2 cellular contexts compared by ENCODE assay signal in the genomic region with DNA sequence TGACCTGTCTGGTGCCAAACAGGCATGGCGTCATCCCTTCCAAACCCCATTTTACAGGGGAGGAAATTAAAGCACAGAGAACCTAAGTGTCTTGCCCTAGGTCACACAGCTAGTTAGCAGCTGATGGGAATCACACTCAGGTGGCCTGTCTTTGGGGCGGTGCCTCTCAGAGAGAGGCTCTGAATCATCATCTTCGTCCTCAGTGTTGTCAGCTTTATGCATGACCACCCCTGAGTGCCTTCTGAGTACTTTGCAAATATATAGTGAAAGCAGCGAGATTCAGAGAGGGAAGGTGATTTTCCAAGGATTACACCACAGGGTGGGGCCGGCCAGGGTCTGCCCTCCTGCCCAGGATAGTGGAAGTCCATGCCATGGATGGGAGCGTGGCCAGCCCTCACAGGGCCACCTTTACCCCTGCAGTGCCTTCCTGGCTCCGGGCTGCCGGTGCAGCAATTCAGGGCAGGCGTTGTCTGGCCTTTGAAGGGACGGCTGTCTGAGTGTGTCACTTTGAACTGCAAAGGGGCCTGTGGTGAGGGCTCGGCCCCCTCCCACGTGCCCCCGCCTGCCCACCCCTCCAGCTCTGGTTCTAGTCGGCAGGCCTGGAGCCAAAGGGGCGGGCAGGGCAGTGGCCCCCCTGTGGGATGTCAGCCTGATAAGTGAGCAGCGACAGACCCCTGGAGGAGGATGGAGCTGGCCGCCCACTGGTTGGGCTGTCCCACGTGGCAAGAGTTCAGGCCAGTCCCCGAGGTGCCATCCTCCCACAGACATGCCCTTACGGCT.
TF ChIP-seq lines count a peak whose summit lies in the region.

No MANE protein-coding gene starts in this region.

TF ChIP-seq in HEK293, 187 proteins besides CTCF, POLR2A, EP300 and RAD21 (continued from another document and continues in another):
- TF ChIP-seq, protein P1, sequence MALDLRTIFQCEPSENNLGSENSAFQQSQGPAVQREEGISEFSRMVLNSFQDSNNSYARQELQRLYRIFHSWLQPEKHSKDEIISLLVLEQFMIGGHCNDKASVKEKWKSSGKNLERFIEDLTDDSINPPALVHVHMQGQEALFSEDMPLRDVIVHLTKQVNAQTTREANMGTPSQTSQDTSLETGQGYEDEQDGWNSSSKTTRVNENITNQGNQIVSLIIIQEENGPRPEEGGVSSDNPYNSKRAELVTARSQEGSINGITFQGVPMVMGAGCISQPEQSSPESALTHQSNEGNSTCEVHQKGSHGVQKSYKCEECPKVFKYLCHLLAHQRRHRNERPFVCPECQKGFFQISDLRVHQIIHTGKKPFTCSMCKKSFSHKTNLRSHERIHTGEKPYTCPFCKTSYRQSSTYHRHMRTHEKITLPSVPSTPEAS (tag by site-specific recombination; IDR thresholded peaks at IDR 0.05), result no peak
- TF ChIP-seq ZNF391 (tag by site-specific recombination; IDR thresholded peaks at IDR 0.05; ENCODE audit: borderline replicate concordance, low read depth), result no peak
- TF ChIP-seq GLIS2 (tag by site-specific recombination; IDR thresholded peaks at IDR 0.05), result no peak
- TF ChIP-seq, protein P2, sequence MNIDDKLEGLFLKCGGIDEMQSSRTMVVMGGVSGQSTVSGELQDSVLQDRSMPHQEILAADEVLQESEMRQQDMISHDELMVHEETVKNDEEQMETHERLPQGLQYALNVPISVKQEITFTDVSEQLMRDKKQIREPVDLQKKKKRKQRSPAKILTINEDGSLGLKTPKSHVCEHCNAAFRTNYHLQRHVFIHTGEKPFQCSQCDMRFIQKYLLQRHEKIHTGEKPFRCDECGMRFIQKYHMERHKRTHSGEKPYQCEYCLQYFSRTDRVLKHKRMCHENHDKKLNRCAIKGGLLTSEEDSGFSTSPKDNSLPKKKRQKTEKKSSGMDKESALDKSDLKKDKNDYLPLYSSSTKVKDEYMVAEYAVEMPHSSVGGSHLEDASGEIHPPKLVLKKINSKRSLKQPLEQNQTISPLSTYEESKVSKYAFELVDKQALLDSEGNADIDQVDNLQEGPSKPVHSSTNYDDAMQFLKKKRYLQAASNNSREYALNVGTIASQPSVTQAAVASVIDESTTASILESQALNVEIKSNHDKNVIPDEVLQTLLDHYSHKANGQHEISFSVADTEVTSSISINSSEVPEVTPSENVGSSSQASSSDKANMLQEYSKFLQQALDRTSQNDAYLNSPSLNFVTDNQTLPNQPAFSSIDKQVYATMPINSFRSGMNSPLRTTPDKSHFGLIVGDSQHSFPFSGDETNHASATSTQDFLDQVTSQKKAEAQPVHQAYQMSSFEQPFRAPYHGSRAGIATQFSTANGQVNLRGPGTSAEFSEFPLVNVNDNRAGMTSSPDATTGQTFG (tag by site-specific recombination; IDR thresholded peaks at IDR 0.05; ENCODE audit: borderline replicate concordance), result no peak
- TF ChIP-seq ZNF19 (tag by site-specific recombination; IDR thresholded peaks at IDR 0.05; ENCODE audit: low read depth), result no peak
- peak; percentile 29; the same call in 1 of the 2 replicates for TF ChIP-seq ZIC2 (tag by site-specific recombination; IDR thresholded peaks at IDR 0.05)
- peak; percentile 67 for TF ChIP-seq PRDM1 (tag by site-specific recombination; IDR thresholded peaks at IDR 0.05)
- 0 out of 2 replicates have a peak, but pooled peaks have one; percentile 30 for TF ChIP-seq ZNF768 (tag by site-specific recombination; IDR thresholded peaks at IDR 0.05)
- no peak for TF ChIP-seq ZNF426 (tag by site-specific recombination; IDR thresholded peaks at IDR 0.05)
- TF ChIP-seq ZNF707 (tag by site-specific recombination; IDR thresholded peaks at IDR 0.05), result no peak
- TF ChIP-seq ZNF629 (tag by site-specific recombination; IDR thresholded peaks at IDR 0.05), result no peak; the same call in 1 of the 2 replicates
- TF ChIP-seq ZNF114 (tag by site-specific recombination; IDR thresholded peaks at IDR 0.05), result no peak
- TF ChIP-seq KLF1 (tag by site-specific recombination; IDR thresholded peaks at IDR 0.05), result 0 out of 2 replicates have a peak, but pooled peaks have one; percentile 11
- no peak for TF ChIP-seq ZNF26 (tag by site-specific recombination; IDR thresholded peaks at IDR 0.05)
- no peak for TF ChIP-seq ZNF792 (tag by site-specific recombination; IDR thresholded peaks at IDR 0.05)
- TF ChIP-seq, protein P3, sequence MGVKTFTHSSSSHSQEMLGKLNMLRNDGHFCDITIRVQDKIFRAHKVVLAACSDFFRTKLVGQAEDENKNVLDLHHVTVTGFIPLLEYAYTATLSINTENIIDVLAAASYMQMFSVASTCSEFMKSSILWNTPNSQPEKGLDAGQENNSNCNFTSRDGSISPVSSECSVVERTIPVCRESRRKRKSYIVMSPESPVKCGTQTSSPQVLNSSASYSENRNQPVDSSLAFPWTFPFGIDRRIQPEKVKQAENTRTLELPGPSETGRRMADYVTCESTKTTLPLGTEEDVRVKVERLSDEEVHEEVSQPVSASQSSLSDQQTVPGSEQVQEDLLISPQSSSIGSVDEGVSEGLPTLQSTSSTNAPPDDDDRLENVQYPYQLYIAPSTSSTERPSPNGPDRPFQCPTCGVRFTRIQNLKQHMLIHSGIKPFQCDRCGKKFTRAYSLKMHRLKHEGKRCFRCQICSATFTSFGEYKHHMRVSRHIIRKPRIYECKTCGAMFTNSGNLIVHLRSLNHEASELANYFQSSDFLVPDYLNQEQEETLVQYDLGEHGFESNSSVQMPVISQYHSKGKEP (tag by site-specific recombination; IDR thresholded peaks at IDR 0.05), result no peak
- TF ChIP-seq MYNN (tag by site-specific recombination; IDR thresholded peaks at IDR 0.05; ENCODE audit: borderline replicate concordance), result no peak
- no peak for TF ChIP-seq OSR2 (tag by site-specific recombination; IDR thresholded peaks at IDR 0.05)

TF ChIP-seq in WTC11, 78 proteins besides CTCF, POLR2A, EP300 and RAD21 (continued from another document):
- no peak for TF ChIP-seq TEAD4 (CRISPR knock-in tag; IDR thresholded peaks at IDR 0.05)
